ENCODE assay signal across 8 cellular contexts in the genomic region with DNA sequence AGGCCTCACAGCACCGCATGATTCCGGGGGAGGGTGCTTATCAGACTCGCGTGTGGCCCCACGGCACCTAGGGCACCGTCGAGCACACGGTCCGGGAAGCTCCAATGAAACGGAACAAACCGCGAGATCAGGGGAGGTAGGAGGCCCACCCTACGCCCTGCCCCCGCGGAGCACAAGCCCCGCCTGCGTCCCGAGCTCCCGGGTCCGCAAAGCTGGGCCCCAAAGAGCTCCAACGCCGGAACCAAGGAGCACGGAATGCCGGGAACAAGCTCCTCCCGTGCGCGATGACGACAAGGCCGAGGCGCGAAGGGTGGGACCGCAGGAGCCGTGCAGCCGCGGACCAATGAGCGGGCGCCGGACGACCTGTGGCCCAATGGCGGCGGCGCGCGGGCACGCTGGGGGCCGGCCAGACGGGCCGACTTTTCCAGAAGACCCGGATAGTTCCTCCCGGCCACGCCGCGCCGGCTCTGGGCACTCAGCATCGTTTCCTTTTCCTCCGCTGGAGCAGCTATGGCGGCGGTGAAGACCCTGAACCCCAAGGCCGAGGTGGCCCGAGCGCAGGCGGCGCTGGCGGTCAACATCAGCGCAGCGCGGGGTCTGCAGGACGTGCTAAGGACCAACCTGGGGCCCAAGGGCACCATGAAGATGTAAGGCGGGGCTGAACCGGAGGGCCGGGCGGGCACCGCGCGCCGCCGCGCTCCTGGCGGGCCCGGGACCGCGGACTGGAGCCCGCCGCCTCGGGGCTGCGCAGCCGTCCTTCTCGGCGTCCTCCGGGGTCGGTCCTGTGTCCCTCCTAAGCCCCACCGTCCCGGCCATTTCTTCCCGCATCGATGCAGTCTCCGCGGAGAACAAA. TPM values are rescaled to one million over a fixed set of nuclear protein-coding genes. Genes with fewer than 3 reads are reported as not detected.
A peak's percentile ranks its signal among the peaks of the same experiment; 100 is the strongest.
DNase-seq lines count a peak whose midpoint lies in the region; TF ChIP-seq lines count a peak whose summit lies in the region.

Gene CCT6A (plus strand): TSS at position 427 of the 853 bp plus-strand sequence. CDS start 84 bp downstream, at position 511.
Gene PSPH (minus strand): TSS at position 106 of the 853 bp plus-strand sequence. CDS start 30,232 bp downstream, outside the sequence.

- H3K4me2 ChIP-seq in H9 (ENCODE audit: insufficient read depth, insufficient read length, low read length) (peak within 1 kb of the TSS; percentile 83), neural cell (ENCODE audit: low read length) (peak within 1 kb of the TSS; percentile 96)

- H2BK15ac ChIP-seq in H9 (ENCODE audit: low read depth, low read length): no peak within 1 kb of the TSS

- no peak for TF ChIP-seq RAD21 in neural cell (conservative IDR thresholded peaks at IDR 0.05)

- peaks cover 47% of the 10 kb centered on the region for H3K36me3 ChIP-seq in MG63
- H3K36me3 ChIP-seq in neural cell (ENCODE audit: insufficient read depth, low read length): peaks cover 7% of the 10 kb centered on the region
- peaks cover 25 to 38% (median 38%) of the 10 kb centered on the region in 4 donors for H3K36me3 ChIP-seq in stomach

- no peaks in the 10 kb centered on the region for H3K9me2 ChIP-seq in neural cell (ENCODE audit: insufficient read depth, low read length)

- H3K56ac ChIP-seq in H9 (ENCODE audit: insufficient read length, low read depth, low read length): no peak within 1 kb of the TSS

- H2AK5ac ChIP-seq in H9 (ENCODE audit: insufficient read length, low read length): no peak within 1 kb of the TSS

- peak within 1 kb of the TSS; percentile 82 for H3K4me3 ChIP-seq in MG63
- H3K4me3 ChIP-seq in neural cell (ENCODE audit: low read length): peak within 1 kb of the TSS; percentile 79
- peak within 1 kb of the TSS; percentile 66 to 85 (median 78) for H3K4me3 ChIP-seq in stomach

- TF ChIP-seq CTCF in H9 (conservative IDR thresholded peaks at IDR 0.05) (no peak), neural cell (IDR thresholded peaks at IDR 0.05; ENCODE audit: poor library complexity, severe bottlenecking) (no peak), stomach (IDR thresholded peaks at IDR 0.05) (no peak)

- intact Hi-C loops in stomach (cut with DNase I; ENCODE audit: low total_unique reads): no loop called here

- H3K9ac ChIP-seq in H9 (ENCODE audit: extremely low read depth, insufficient read length, low read length): peak within 1 kb of the TSS; percentile 95
- H3K9ac ChIP-seq in neural cell (ENCODE audit: low read length): peak within 1 kb of the TSS; percentile 96

- H3K4me1 Mint-ChIP-seq in H9: peaks cover 7 to 26% of the 10 kb centered on the region in 2 experiments

- no peak within 1 kb of the TSS for H2BK20ac ChIP-seq in H9 (ENCODE audit: low read depth, low read length, poor library complexity, severe bottlenecking)

- H3K14ac ChIP-seq in H9 (ENCODE audit: insufficient read depth, low read length): peak within 1 kb of the TSS; percentile 99

- H3K23me2 ChIP-seq in H9 (ENCODE audit: insufficient read length, low read depth, low read length, poor library complexity, severe bottlenecking): peaks cover 5% of the 10 kb centered on the region

- no peak within 1 kb of the TSS for H3K23ac ChIP-seq in H9 (ENCODE audit: insufficient read length, low read depth, low read length)

- peak within 1 kb of the TSS; percentile 94 to 98 for H3K4me3 Mint-ChIP-seq in H9

- H4K5ac ChIP-seq in H9 (ENCODE audit: insufficient read length, low read depth, low read length): peak within 1 kb of the TSS; percentile 45

- peak in 2 of 4 donors; percentile 54 to 62 for TF ChIP-seq POLR2A in stomach (IDR thresholded peaks at IDR 0.05)

- H3F3A ChIP-seq in neural cell (ENCODE audit: insufficient read depth, low read length, poor library complexity, severe bottlenecking): peaks cover 3% of the 10 kb centered on the region

- TF ChIP-seq EP300 in neural cell (conservative IDR thresholded peaks at IDR 0.05; ENCODE audit: poor library complexity, severe bottlenecking) (peak; percentile 44), stomach (IDR thresholded peaks at IDR 0.05) (no peak)

- no peak within 1 kb of the TSS for H2BK120ac ChIP-seq in H9 (ENCODE audit: low read depth, low read length, poor library complexity, severe bottlenecking)

- no peak within 1 kb of the TSS for H4K91ac ChIP-seq in H9 (ENCODE audit: insufficient read length, low read depth, low read length)

- no peaks in the 10 kb centered on the region for H4K20me1 ChIP-seq in H9 (ENCODE audit: control insufficient read depth, insufficient read depth, insufficient read length)
- no peaks in the 10 kb centered on the region for H4K20me1 ChIP-seq in neural cell (ENCODE audit: insufficient read depth)

- H2BK12ac ChIP-seq in H9 (ENCODE audit: insufficient read length, low read depth, low read length): no peak within 1 kb of the TSS

- H3K36me3 Mint-ChIP-seq in H9 (ENCODE audit: insufficient read depth in 1 of 3, low read depth in 3 of 3): peaks cover 39 to 47% (median 45%) of the 10 kb centered on the region in 3 experiments

- no peaks in the 10 kb centered on the region for H3K9me3 Mint-ChIP-seq in H9

- no peak within 1 kb of the TSS for H3T11ph ChIP-seq in H9 (ENCODE audit: low read length)

- peaks cover 15% of the 10 kb centered on the region; the same call in 1 of the 2 replicates for H3K79me2 ChIP-seq in H9 (ENCODE audit: insufficient read depth, low read length)
- peaks cover 29% of the 10 kb centered on the region for H3K79me2 ChIP-seq in neural cell (replicated peaks; ENCODE audit: insufficient read depth, low read length)

- peak within 1 kb of the TSS; percentile 66 for H2BK5ac ChIP-seq in H9 (ENCODE audit: insufficient read length, low read length)

- peak within 1 kb of the TSS; percentile 54; the same call in 1 of the 2 replicates for H3K4ac ChIP-seq in H9 (ENCODE audit: low read depth, low read length)

- H3K27ac ChIP-seq in H9 (ENCODE audit: insufficient read length, low read depth, low read length) (peak within 1 kb of the TSS; percentile 58), neural cell (ENCODE audit: low read length) (peak within 1 kb of the TSS; percentile 96), stomach (peak within 1 kb of the TSS; percentile 91 to 100 (median 95))

- no peaks in the 10 kb centered on the region for H3K27me3 ChIP-seq in H9 (ENCODE audit: insufficient read depth, low read length)
- no peaks in the 10 kb centered on the region for H3K27me3 ChIP-seq in MG63
- H3K27me3 ChIP-seq in neural cell (ENCODE audit: insufficient read depth, low read depth, low read length): no peaks in the 10 kb centered on the region
- no peaks in the 10 kb centered on the region for H3K27me3 ChIP-seq in stomach

- no peak within 1 kb of the TSS for H4K8ac ChIP-seq in H9 (replicated peaks; ENCODE audit: insufficient read length, low read depth, low read length)

- H3K79me1 ChIP-seq in H9 (ENCODE audit: insufficient read depth, low read depth, low read length, poor library complexity, severe bottlenecking): peaks cover 5% of the 10 kb centered on the region

- H3K27ac Mint-ChIP-seq in H9: peak within 1 kb of the TSS; percentile 98 to 99 (median 99)

- no CpG with 5 or more reads among the region's 97 CpGs for WGBS in H9 (ENCODE audit: extremely low coverage, insufficient read length, low lambda C conversion rate)
- 0% methylated on average over 23 to 97 of the region's 97 CpGs for WGBS in stomach, 5 donors

- H2AFZ ChIP-seq in H9 (ENCODE audit: low read length): no peak within 1 kb of the TSS
- H2AFZ ChIP-seq in neural cell (ENCODE audit: low read depth, low read length): peak within 1 kb of the TSS; percentile 98

- H3K4me1 ChIP-seq in H9 (ENCODE audit: insufficient read depth, low read length) (no peaks in the 10 kb centered on the region; the same call in 1 of the 2 replicates), stomach (peaks cover 36 to 80% (median 56%) of the 10 kb centered on the region in 4 donors)

- no peaks in the 10 kb centered on the region for H3K27me3 Mint-ChIP-seq in H9 (ENCODE audit: low read depth)

- H3K18ac ChIP-seq in H9 (ENCODE audit: insufficient read length, low read depth, low read length): peak within 1 kb of the TSS; percentile 99

- peak; percentile 99 for DNase-seq in ELR (ENCODE audit: low read depth)
- peak; percentile 98 for DNase-seq in H9
- peak; percentile 98 for DNase-seq in MG63
- peak; percentile 97 for DNase-seq in SHP77 treated with DMSO at 0.1 percent for 48 hours (lab: John Stamatoyannopoulos, UW)
- peak; percentile 97 for DNase-seq in activated effector memory CD4-positive, alpha-beta T cell treated with anti-CD3 and anti-CD28 coated beads, Interleukin-2, amount 50 U/mL, for 16 hours
- peak; percentile 97 for DNase-seq in fibroblast of the conjunctiva (ENCODE audit: low read depth)
- peak; percentile 98 for DNase-seq in stomach

- H3K9me3 ChIP-seq in H9 (ENCODE audit: control insufficient read depth, low read depth, low read length) (no peaks in the 10 kb centered on the region), MG63 (no peaks in the 10 kb centered on the region), neural cell (ENCODE audit: low read length) (no peaks in the 10 kb centered on the region), stomach (no peaks in the 10 kb centered on the region)

TF ChIP-seq in neural cell, 6 proteins besides CTCF, POLR2A, EP300 and RAD21 (continues in another document):
- TF ChIP-seq SMC3 (conservative IDR thresholded peaks at IDR 0.05; ENCODE audit: poor library complexity): peak; percentile 15
- TF ChIP-seq MXI1 (conservative IDR thresholded peaks at IDR 0.05; ENCODE audit: poor library complexity, severe bottlenecking): peak; percentile 95
- TF ChIP-seq EZH2 (IDR thresholded peaks at IDR 0.05; ENCODE audit: borderline replicate concordance, insufficient read depth, low read length, poor library complexity, severe bottlenecking): no peak
- TF ChIP-seq TAF1 (IDR thresholded peaks at IDR 0.05; ENCODE audit: low read depth): peak; percentile 66

RNA-seq across cellular contexts. Expression of gene CCT6A, which starts in this region (rescaled TPM):
- total RNA-seq in H9 (2021): 303 and 310 TPM in 2 replicates
- 421 and 698 TPM in 2 replicates for total RNA-seq in MG63 (2014; rRNA removed; shearing (Covaris generic); ENCODE audit: low replicate concordance)
- 268 and 275 TPM in 2 replicates for polyA plus RNA-seq in neural cell
- 207 and 230 TPM in 2 replicates for polyA minus RNA-seq in neural cell
- 100 to 1,000 TPM in 3 of 5 donors, 10 to 100 TPM in 2; 36.8 to 200 (median 150) TPM for total RNA-seq in stomach
- 100 to 1,000 TPM in 1 of 3 donors, 10 to 100 TPM in 2; 77.9 to 126 (median 78.4) TPM for polyA plus RNA-seq in stomach

RNA-seq across cellular contexts. Expression of gene PSPH, which starts in this region (rescaled TPM):
- total RNA-seq in H9 (2021): 51.4 and 52.1 TPM in 2 replicates
- 51.9 and 125 TPM in 2 replicates for total RNA-seq in MG63 (2014; rRNA removed; shearing (Covaris generic); ENCODE audit: low replicate concordance)
- 24.0 and 26.4 TPM in 2 replicates for polyA plus RNA-seq in neural cell
- 13.5 and 17.5 TPM in 2 replicates for polyA minus RNA-seq in neural cell
- total RNA-seq in stomach: 10 to 100 TPM in 1 of 5 donors, 1 to 10 TPM in 3, under 1 TPM in 1; 0.45 to 53.1 (median 3.8) TPM
- 10 to 100 TPM in 1 of 3 donors, 1 to 10 TPM in 2; 5.5 to 10.6 (median 7.3) TPM for polyA plus RNA-seq in stomach

Comparison
In these comparisons a context has a peak if more than half of its experiments do, and no peak if none do; other contexts are left out.
1. Peak in every context shown above with its lines: DNase-seq, H3K4me3 ChIP-seq and H3K27ac ChIP-seq.